Comparison of ENCODE assay signal across 14 cellular contexts in the genomic region with DNA sequence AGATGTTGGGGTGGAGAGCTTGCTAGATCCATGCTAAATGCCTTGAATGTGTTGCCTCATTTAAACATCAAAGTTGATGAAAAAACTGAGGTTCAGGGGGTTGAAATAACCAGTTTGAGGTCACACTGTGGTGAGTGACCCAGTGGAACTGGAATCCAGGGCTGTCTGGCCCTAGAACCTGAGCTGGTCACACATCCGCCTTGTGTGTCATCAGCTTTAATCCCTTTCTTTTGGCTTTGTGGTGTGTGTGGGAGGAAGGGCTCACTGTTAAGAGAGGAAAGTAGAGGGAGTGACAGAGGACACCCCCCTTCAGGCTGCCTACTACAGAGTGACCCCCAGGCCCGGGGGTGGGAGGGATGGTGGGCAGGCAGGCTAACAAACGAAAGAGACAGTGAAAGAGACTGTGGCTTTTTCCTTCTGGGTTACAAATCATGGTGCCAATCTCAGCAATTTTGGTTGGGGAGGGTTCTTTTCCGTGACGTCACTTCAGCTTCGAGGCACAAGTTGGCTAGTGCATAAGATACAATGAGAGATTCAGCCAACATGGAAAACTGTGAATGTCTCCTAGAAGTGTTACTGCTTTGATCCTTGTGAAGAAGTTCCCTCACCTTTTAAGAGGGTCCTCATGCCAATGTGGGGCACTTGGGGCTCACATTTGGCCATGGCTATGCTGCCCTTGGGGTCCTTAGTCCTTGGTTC.
DNase-seq lines count a peak whose midpoint lies in the region; ATAC-seq lines count a peak whose summit lies in the region.
"Had no signal": no experiment of that assay in that cellular context is flagged by ENCODE, and none has a peak within 500 bp of the region (broad histone marks: within the 10 kb centered on the region; RNA-seq: fewer than 3 reads in every experiment).

No MANE protein-coding gene starts in this region.

- no peak overlapping the region for H3K27ac Mint-ChIP-seq in stimulated activated effector memory CD8-positive, alpha-beta T cell treated with anti-CD3 and anti-CD28 coated beads, Interleukin-12 subunit alpha, Interleukin-12 subunit beta, amount 100 ng/mL, for 72 hours

- DNase-seq in AG08395 (ENCODE audit: low spot score): peak; percentile 81
- DNase-seq in M059J (ENCODE audit: low read depth): peak; percentile 98
- peak; percentile 95 for DNase-seq in myocyte (ENCODE audit: low read depth)
- no peak for DNase-seq in cerebellar cortex (ENCODE audit: low spot score)
- DNase-seq in stimulated activated effector memory CD8-positive, alpha-beta T cell treated with anti-CD3 and anti-CD28 coated beads, Interleukin-12 subunit alpha, Interleukin-12 subunit beta, amount 100 ng/mL, for 72 hours (ENCODE audit: low spot score in 2 of 2): no peak
- no peak for DNase-seq in SIG-M5 (lab: John Stamatoyannopoulos, UW)
- DNase-seq: activated CD4-positive, CD25-positive, alpha-beta regulatory T cell; activated naive CD4-positive, alpha-beta T cell treated with Interleukin-2 at 50 U/mL for 16 hours; Karpas-422; spleen; stimulated activated naive CD4-positive, alpha-beta T cell treated with Interleukin-2 at 50 U/mL for 16 hours had no signal

- H3K9me3 Mint-ChIP-seq in stimulated activated effector memory CD8-positive, alpha-beta T cell treated with anti-CD3 and anti-CD28 coated beads, Interleukin-12 subunit alpha, Interleukin-12 subunit beta, amount 100 ng/mL, for 72 hours: no peaks in the 10 kb centered on the region

- H3K36me3 Mint-ChIP-seq in stimulated activated effector memory CD8-positive, alpha-beta T cell treated with anti-CD3 and anti-CD28 coated beads, Interleukin-12 subunit alpha, Interleukin-12 subunit beta, amount 100 ng/mL, for 72 hours: no peaks in the 10 kb centered on the region

- no peak for ATAC-seq in stimulated activated effector memory CD8-positive, alpha-beta T cell treated with anti-CD3 and anti-CD28 coated beads, Interleukin-12 subunit alpha, Interleukin-12 subunit beta, amount 100 ng/mL, for 72 hours
- ATAC-seq in HG03025 (IDR thresholded peaks at IDR 0.05; ENCODE audit: low FRiP score, unreplicated experiment): no peak

- H3K27ac ChIP-seq in cingulate gyrus (ENCODE audit: low read depth, low read length): peak overlapping the region; percentile 77
- H3K27ac ChIP-seq: BLaER1 treated with 17β-estradiol and CSF1 and Interleukin-3, amounts not matched to agents 10 nM and 100 nM; spleen had no signal

- no peak overlapping the region for H3K4me3 Mint-ChIP-seq in stimulated activated effector memory CD8-positive, alpha-beta T cell treated with anti-CD3 and anti-CD28 coated beads, Interleukin-12 subunit alpha, Interleukin-12 subunit beta, amount 100 ng/mL, for 72 hours

- peaks cover 28% of the 10 kb centered on the region for H3K4me1 Mint-ChIP-seq in stimulated activated effector memory CD8-positive, alpha-beta T cell treated with anti-CD3 and anti-CD28 coated beads, Interleukin-12 subunit alpha, Interleukin-12 subunit beta, amount 100 ng/mL, for 72 hours

Comparison
In these comparisons a context has a peak if more than half of its experiments do, and no peak if none do; other contexts are left out.
1. DNase-seq: peak in AG08395 (single experiment), M059J (single experiment) and myocyte (single experiment); none in cerebellar cortex (single experiment), stimulated activated effector memory CD8-positive, alpha-beta T cell treated with anti-CD3 and anti-CD28 coated beads, Interleukin-12 subunit alpha, Interleukin-12 subunit beta, amount 100 ng/mL, for 72 hours (0 of 2) and SIG-M5 (single experiment).